Comparison of ENCODE assay signal across 27 cellular contexts in genomic region chr1:176998396-176998795, GRCh38.
DNase-seq lines count a peak whose midpoint lies in the region; ATAC-seq, FAIRE-seq and TF ChIP-seq lines count a peak whose summit lies in the region.
"Had no signal": no experiment of that assay in that cellular context is flagged by ENCODE, and none has a peak within 500 bp of the region (broad histone marks: within the 10 kb centered on the region; RNA-seq: fewer than 3 reads in every experiment).

No MANE protein-coding gene starts in this region.

- H3K27me3 ChIP-seq in BLaER1 = no peaks in the 10 kb centered on the region
- no peaks in the 10 kb centered on the region for H3K27me3 ChIP-seq in astrocyte (ENCODE audit: insufficient read depth, low read length)
- H3K27me3 ChIP-seq: vagina had no signal

- no peak overlapping the region for H2AFZ ChIP-seq in astrocyte (ENCODE audit: low read depth, low read length)

- no peak overlapping the region for H3K4me3 Mint-ChIP-seq in astrocyte (ENCODE audit: unreplicated experiment)
- H3K4me3 Mint-ChIP-seq: activated CD8-positive, alpha-beta T cell treated with anti-CD3 and anti-CD28 coated beads, Interleukin-2, amount 10 ng/mL, durations not matched to agents 7 days and 5 days; activated naive CD4-positive, alpha-beta T cell treated with anti-CD3 and anti-CD28 coated beads for 36 hours; activated T-cell treated with anti-CD3 and anti-CD28 coated beads, Interleukin-2, amount 50 U/mL, for 24 hours; stimulated activated effector memory CD8-positive, alpha-beta T cell treated with anti-CD3 and anti-CD28 coated beads, Interleukin-12 subunit alpha, Interleukin-12 subunit beta, amount 100 ng/mL, for 72 hours had no signal

- H3K4me1 ChIP-seq in BLaER1 = peaks cover 34% of the 10 kb centered on the region
- H3K4me1 ChIP-seq in astrocyte (ENCODE audit: insufficient read depth, low read length) = no peaks in the 10 kb centered on the region
- H3K4me1 ChIP-seq: suprapubic skin, vagina had no signal

- H3K27ac Mint-ChIP-seq in astrocyte (ENCODE audit: unreplicated experiment) = peak overlapping the region; percentile 21
- H3K27ac Mint-ChIP-seq: activated CD8-positive, alpha-beta T cell treated with anti-CD3 and anti-CD28 coated beads, Interleukin-2, amount 10 ng/mL, durations not matched to agents 7 days and 5 days; activated naive CD4-positive, alpha-beta T cell treated with anti-CD3 and anti-CD28 coated beads for 36 hours; activated T-cell treated with anti-CD3 and anti-CD28 coated beads, Interleukin-2, amount 50 U/mL, for 24 hours; stimulated activated effector memory CD8-positive, alpha-beta T cell treated with anti-CD3 and anti-CD28 coated beads, Interleukin-12 subunit alpha, Interleukin-12 subunit beta, amount 100 ng/mL, for 72 hours had no signal

- no peak for TF ChIP-seq POLR2A in NB4 (IDR thresholded peaks at IDR 0.05; ENCODE audit: extremely low read depth, insufficient read length)

- H4K20me1 ChIP-seq in BLaER1 = no peaks in the 10 kb centered on the region
- no peaks in the 10 kb centered on the region for H4K20me1 ChIP-seq in astrocyte (ENCODE audit: insufficient read depth, low read length)

- no peak overlapping the region for H3K9ac ChIP-seq in BLaER1
- H3K9ac ChIP-seq in astrocyte (ENCODE audit: low read length) = no peak overlapping the region

- H3K27me3 Mint-ChIP-seq in astrocyte (ENCODE audit: low read depth, unreplicated experiment) = peaks cover 5% of the 10 kb centered on the region
- H3K27me3 Mint-ChIP-seq: activated T-cell treated with anti-CD3 and anti-CD28 coated beads, Interleukin-2, amount 50 U/mL, for 24 hours had no signal

- H3K27ac ChIP-seq in BLaER1 = no peak overlapping the region
- H3K27ac ChIP-seq in astrocyte (ENCODE audit: low read depth, low read length) = no peak overlapping the region
- H3K27ac ChIP-seq: suprapubic skin, vagina had no signal

- FAIRE-seq in astrocyte (lab: Jason Lieb, UNC) = no peak
- FAIRE-seq: small intestine had no signal

- TF ChIP-seq CTCF in NB4 (IDR thresholded peaks at IDR 0.05; ENCODE audit: low read depth, low read length) (no peak), astrocyte (IDR thresholded peaks at IDR 0.05; ENCODE audit: insufficient read depth, low read depth, low read length) (no peak)

- H3K9me3 Mint-ChIP-seq in astrocyte (ENCODE audit: unreplicated experiment) = peaks cover 2% of the 10 kb centered on the region

- H3K79me2 ChIP-seq in astrocyte (ENCODE audit: insufficient read depth, low read length) = no peaks in the 10 kb centered on the region

- ATAC-seq in HG02642 (IDR thresholded peaks at IDR 0.05; ENCODE audit: poor library complexity, unreplicated experiment) (no peak), HG03520 (IDR thresholded peaks at IDR 0.05; ENCODE audit: unreplicated experiment) (no peak)
- ATAC-seq: activated CD8-positive, alpha-beta T cell treated with anti-CD3 and anti-CD28 coated beads, Interleukin-2, amount 10 ng/mL, durations not matched to agents 7 days and 5 days; left cardiac atrium; Right ventricle myocardium inferior; stimulated activated effector memory CD8-positive, alpha-beta T cell treated with anti-CD3 and anti-CD28 coated beads, Interleukin-12 subunit alpha, Interleukin-12 subunit beta, amount 100 ng/mL, for 72 hours had no signal

- DNase-seq in NB4 (ENCODE audit: low read depth) (peak; percentile 7), NCI-H2171 (lab: John Stamatoyannopoulos, UW) (peak; percentile 84), astrocyte (ENCODE audit: low read depth) (no peak), ureter (ENCODE audit: low spot score) (no peak), kidney glomerular epithelial cell (lab: John Stamatoyannopoulos, UW) (no peak)
- DNase-seq: ACHN; activated CD8-positive, alpha-beta T cell treated with anti-CD3 and anti-CD28 coated beads, Interleukin-2, amount 10 ng/mL, durations not matched to agents 7 days and 5 days; activated naive CD4-positive, alpha-beta T cell treated with anti-CD3 and anti-CD28 coated beads for 36 hours; activated T-cell treated with anti-CD3 and anti-CD28 coated beads, Interleukin-2, amount 50 U/mL, for 24 hours; amniotic stem cell; C1 segment of cervical spinal cord; GDM1; HCEC 1CT; left cardiac atrium; mesenchymal stem cell; NCI-H1048; NCI-H510A treated with DMSO at 0.1 percent for 48 hours; occipital lobe; small intestine; stimulated activated CD4-positive, alpha-beta T cell treated with anti-CD3 and anti-CD28 coated beads, Interleukin-2, amount 100 ng/mL, for 24 hours had no signal

- H3K36me3 ChIP-seq in BLaER1 = no peaks in the 10 kb centered on the region
- H3K36me3 ChIP-seq in astrocyte (ENCODE audit: insufficient read depth, low read length) = no peaks in the 10 kb centered on the region
- H3K36me3 ChIP-seq: suprapubic skin, vagina had no signal

- H3K9me3 ChIP-seq in BLaER1 = no peaks in the 10 kb centered on the region
- no peaks in the 10 kb centered on the region for H3K9me3 ChIP-seq in astrocyte (ENCODE audit: insufficient read depth, low read depth, low read length)
- H3K9me3 ChIP-seq: suprapubic skin, vagina had no signal

- H3K4me3 ChIP-seq in BLaER1 = no peak overlapping the region
- H3K4me3 ChIP-seq in NB4 (ENCODE audit: low read depth, low read length) = no peak overlapping the region
- H3K4me3 ChIP-seq in astrocyte (ENCODE audit: insufficient read depth, low read depth, low read length) = no peak overlapping the region
- H3K4me3 ChIP-seq: suprapubic skin, vagina had no signal

- peaks cover 4% of the 10 kb centered on the region for H3K4me1 Mint-ChIP-seq in astrocyte (ENCODE audit: low read depth, unreplicated experiment)
- H3K4me1 Mint-ChIP-seq: stimulated activated effector memory CD8-positive, alpha-beta T cell treated with anti-CD3 and anti-CD28 coated beads, Interleukin-12 subunit alpha, Interleukin-12 subunit beta, amount 100 ng/mL, for 72 hours had no signal

- H3K4me2 ChIP-seq in BLaER1 = peak overlapping the region; percentile 57
- no peak overlapping the region for H3K4me2 ChIP-seq in astrocyte (ENCODE audit: low read length)

- no peaks in the 10 kb centered on the region for H3K36me3 Mint-ChIP-seq in astrocyte (ENCODE audit: low read depth, unreplicated experiment)
- H3K36me3 Mint-ChIP-seq: stimulated activated effector memory CD8-positive, alpha-beta T cell treated with anti-CD3 and anti-CD28 coated beads, Interleukin-12 subunit alpha, Interleukin-12 subunit beta, amount 100 ng/mL, for 72 hours had no signal

Comparison
In these comparisons a context has a peak if more than half of its experiments do, and no peak if none do; other contexts are left out.
1. DNase-seq: peak in NB4 (single experiment) and NCI-H2171 (single experiment); none in astrocyte (single experiment), ureter (single experiment) and kidney glomerular epithelial cell (single experiment).